ENCODE assay signal across 14 cellular contexts in the genomic region with DNA sequence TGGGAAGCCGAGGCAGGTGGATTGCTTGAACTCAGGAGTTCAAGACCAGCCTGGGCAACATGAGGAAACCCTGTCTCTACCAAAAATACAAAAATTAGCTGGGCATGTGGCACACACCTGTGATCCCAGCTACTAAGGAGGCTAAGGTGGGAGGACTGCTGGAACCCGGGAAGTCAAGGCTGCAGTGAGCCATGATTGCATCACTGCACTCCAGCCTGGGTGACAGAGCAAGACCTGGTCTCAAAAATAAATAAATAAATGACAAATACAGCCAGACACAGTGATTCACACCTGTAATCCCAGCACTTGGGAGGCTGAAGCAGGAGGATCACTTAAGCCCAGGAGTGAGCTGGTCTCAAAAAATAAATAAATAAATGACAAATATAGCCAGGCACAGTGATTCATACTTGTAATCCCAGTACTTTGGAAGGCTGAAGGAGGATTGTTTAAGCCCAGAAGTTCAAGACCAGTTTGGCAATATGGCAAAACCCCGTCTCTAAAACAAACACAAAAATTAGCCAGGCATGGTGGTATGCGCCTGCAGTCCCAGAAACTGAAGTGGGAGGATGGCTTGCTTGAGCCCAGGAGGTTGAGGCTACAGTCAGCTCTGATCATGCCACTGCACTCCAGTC. TPM values are rescaled to one million over a fixed set of nuclear protein-coding genes. Genes with fewer than 3 reads are reported as not detected.
DNase-seq lines count a peak whose midpoint lies in the region; ATAC-seq and TF ChIP-seq lines count a peak whose summit lies in the region.
"Had no signal": no experiment of that assay in that cellular context is flagged by ENCODE, and none has a peak within 500 bp of the region (broad histone marks: within the 10 kb centered on the region; RNA-seq: fewer than 3 reads in every experiment).

No MANE protein-coding gene starts in this region.

- H3K14ac ChIP-seq in mesenchymal stem cell (ENCODE audit: low read length in 2 of 2) = no peak overlapping the region

- ATAC-seq in GM18520 (IDR thresholded peaks at IDR 0.05; ENCODE audit: unreplicated experiment) = no peak
- ATAC-seq: activated T-helper 17 cell treated with anti-CD3 and anti-CD28 coated beads, Interleukin-2, amount 50 U/mL, for 72 hours had no signal

- no peak overlapping the region for H3K18ac ChIP-seq in mesenchymal stem cell (ENCODE audit: low read depth in 1 of 2, low read length in 2 of 2)

- H3K36me3 ChIP-seq in mesenchymal stem cell (ENCODE audit: control insufficient read depth in 1 of 2, insufficient read depth in 2 of 2, low read depth in 1 of 2, low read length in 2 of 2) = peaks cover 23 to 63% of the 10 kb centered on the region in 2 experiments

- peaks cover 36% of the 10 kb centered on the region for H3K79me1 ChIP-seq in mesenchymal stem cell (replicated peaks; ENCODE audit: low read length, poor library complexity, severe bottlenecking)

- no peak overlapping the region for H2BK5ac ChIP-seq in mesenchymal stem cell (ENCODE audit: low read depth, low read length, poor library complexity, severe bottlenecking)

- no peak overlapping the region for H2AK5ac ChIP-seq in mesenchymal stem cell (ENCODE audit: low read length, severe bottlenecking)

- CTCF ChIA-PET in AG04450 (lab: Charles Lee) = no interaction called here

- DNase-seq in AG04450 (ENCODE audit: low read depth, low spot score) (peak; percentile 50), LHCN-M2 (ENCODE audit: low read depth) (peak; percentile 39), choroid plexus epithelial cell (ENCODE audit: low read depth) (peak; percentile 36), mesenchymal stem cell (peak; percentile 82), NCI-H1436 treated with DMSO at 0.1 percent for 48 hours (lab: John Stamatoyannopoulos, UW) (no peak), erythroblast (lab: John Stamatoyannopoulos, UW) (no peak)
- DNase-seq in activated CD8-positive, alpha-beta memory T cell treated with anti-CD3 and anti-CD28 coated beads, Interleukin-2, amount 50 U/mL, for 48 hours = no peak
- DNase-seq: glutamatergic neuron, NCI-H2029, NCI-H82, Right ventricle myocardium superior, spleen had no signal

- POLR2A ChIA-PET in AG04450 (lab: Yijun Ruan, JAX) = no interaction called here

- peaks cover 3% of the 10 kb centered on the region for H3K4me1 ChIP-seq in mesenchymal stem cell (ENCODE audit: control insufficient read depth, insufficient read depth, low read depth, low read length)

- TF ChIP-seq CTCF in AG04450 (IDR thresholded peaks at IDR 0.05; ENCODE audit: low read depth, low read length) = no peak
- TF ChIP-seq CTCF in choroid plexus epithelial cell (conservative IDR thresholded peaks at IDR 0.05; ENCODE audit: low read depth, low read length) = no peak

- no peak overlapping the region for H2BK120ac ChIP-seq in mesenchymal stem cell (ENCODE audit: low read depth, low read length)

- no peak for TF ChIP-seq POLR2A in erythroblast (IDR thresholded peaks at IDR 0.05; ENCODE audit: low read length)

- H3K4ac ChIP-seq in mesenchymal stem cell (ENCODE audit: low read depth in 1 of 2, low read length in 2 of 2) = no peak overlapping the region

- no peak overlapping the region for H4K91ac ChIP-seq in mesenchymal stem cell (ENCODE audit: low read length)

- H3K27ac ChIP-seq in AG04450 (ENCODE audit: low read depth, low read length) (peak overlapping the region; percentile 24), mesenchymal stem cell (ENCODE audit: low read length, poor library complexity, severe bottlenecking) (no peak overlapping the region)
- H3K27ac ChIP-seq: spleen had no signal

- H2BK12ac ChIP-seq in mesenchymal stem cell (ENCODE audit: low read length in 2 of 2) = no peak overlapping the region

- H4K8ac ChIP-seq in mesenchymal stem cell (ENCODE audit: low read length) = no peak overlapping the region

- H3K4me2 ChIP-seq in mesenchymal stem cell (ENCODE audit: low read length, poor library complexity, severe bottlenecking) = no peak overlapping the region

- H3K4me3 ChIP-seq in AG04450 (ENCODE audit: low read depth, low read length) (no peak overlapping the region), choroid plexus epithelial cell (ENCODE audit: low read depth, low read length) (no peak overlapping the region), mesenchymal stem cell (ENCODE audit: insufficient read depth in 1 of 2, low read depth in 1 of 2, low read length in 2 of 2) (no peak overlapping the region)
- H3K4me3 ChIP-seq: spleen had no signal

- H3K9me3 ChIP-seq in AG04450 (ENCODE audit: control insufficient read depth, insufficient read depth, low read length) (no peaks in the 10 kb centered on the region), mesenchymal stem cell (ENCODE audit: control insufficient read depth, low read length) (no peaks in the 10 kb centered on the region)
- H3K9me3 ChIP-seq: spleen had no signal

- H3K27me3 ChIP-seq in AG04450 (ENCODE audit: control insufficient read depth, insufficient read depth, low read length) (no peaks in the 10 kb centered on the region), mesenchymal stem cell (ENCODE audit: control insufficient read depth in 1 of 2, insufficient read depth in 1 of 2, low read length in 2 of 2) (no peaks in the 10 kb centered on the region)
- H3K27me3 ChIP-seq: spleen had no signal

- H2AFZ ChIP-seq in mesenchymal stem cell (ENCODE audit: low read depth, low read length) = no peak overlapping the region

- H3K9ac ChIP-seq in mesenchymal stem cell (ENCODE audit: low read length) = no peak overlapping the region

- no peak overlapping the region for H2BK15ac ChIP-seq in mesenchymal stem cell (ENCODE audit: low read depth, poor library complexity, severe bottlenecking)

- H3K23ac ChIP-seq in mesenchymal stem cell (ENCODE audit: low read length in 2 of 2) = no peak overlapping the region

- WGBS in mesenchymal stem cell = 65% methylated on average over 4 of the region's 4 CpGs

RNA-seq across cellular contexts. Expression of a gene that starts 6.2 kb away (rescaled TPM):
- 17.1 and 22.7 TPM in 2 replicates for polyA plus RNA-seq in AG04450 (2011; rRNA removed)
- polyA minus RNA-seq in AG04450 (2011; rRNA and poly(A)+ RNA removed) = 49.3 and 78.3 TPM in 2 replicates
- 23.8 and 27.8 TPM in 2 replicates for total RNA-seq in LHCN-M2 (2014; rRNA removed)
- 14.3 TPM for polyA plus RNA-seq in LHCN-M2 (2012)
- polyA plus RNA-seq in mesenchymal stem cell (2013, experiment 1 of 2) = 10.5 TPM
- 10.7 TPM for polyA plus RNA-seq in mesenchymal stem cell (2013, experiment 2 of 2)

RNA-seq across cellular contexts. Expression of a gene that starts 10.6 kb away (rescaled TPM):
- 0.17 and 0.20 TPM in 2 replicates for polyA plus RNA-seq in AG04450 (2011; rRNA removed)
- polyA minus RNA-seq in AG04450 (2011; rRNA and poly(A)+ RNA removed) = 0.83 and 1.0 TPM in 2 replicates
- not detected in 2 replicates for total RNA-seq in LHCN-M2 (2014; rRNA removed)
- polyA plus RNA-seq in LHCN-M2 (2012) = 0.01 TPM
- 0.01 TPM for polyA plus RNA-seq in mesenchymal stem cell (2013, experiment 1 of 2)
- not detected for polyA plus RNA-seq in mesenchymal stem cell (2013, experiment 2 of 2)
- total RNA-seq: activated T-helper 17 cell treated with anti-CD3 and anti-CD28 coated beads, Interleukin-2, amount 50 U/mL, for 72 hours; Right ventricle myocardium superior had no signal

Comparison
In these comparisons a context has a peak if more than half of its experiments do, and no peak if none do; other contexts are left out.
1. DNase-seq: peak in AG04450 (single experiment), LHCN-M2 (single experiment), choroid plexus epithelial cell (single experiment) and mesenchymal stem cell (single experiment); none in activated CD8-positive, alpha-beta memory T cell treated with anti-CD3 and anti-CD28 coated beads, Interleukin-2, amount 50 U/mL, for 48 hours (single experiment), NCI-H1436 treated with DMSO at 0.1 percent for 48 hours (single experiment) and erythroblast (0 of 2).